ENCODE assay signal across 8 cellular contexts in the genomic region with DNA sequence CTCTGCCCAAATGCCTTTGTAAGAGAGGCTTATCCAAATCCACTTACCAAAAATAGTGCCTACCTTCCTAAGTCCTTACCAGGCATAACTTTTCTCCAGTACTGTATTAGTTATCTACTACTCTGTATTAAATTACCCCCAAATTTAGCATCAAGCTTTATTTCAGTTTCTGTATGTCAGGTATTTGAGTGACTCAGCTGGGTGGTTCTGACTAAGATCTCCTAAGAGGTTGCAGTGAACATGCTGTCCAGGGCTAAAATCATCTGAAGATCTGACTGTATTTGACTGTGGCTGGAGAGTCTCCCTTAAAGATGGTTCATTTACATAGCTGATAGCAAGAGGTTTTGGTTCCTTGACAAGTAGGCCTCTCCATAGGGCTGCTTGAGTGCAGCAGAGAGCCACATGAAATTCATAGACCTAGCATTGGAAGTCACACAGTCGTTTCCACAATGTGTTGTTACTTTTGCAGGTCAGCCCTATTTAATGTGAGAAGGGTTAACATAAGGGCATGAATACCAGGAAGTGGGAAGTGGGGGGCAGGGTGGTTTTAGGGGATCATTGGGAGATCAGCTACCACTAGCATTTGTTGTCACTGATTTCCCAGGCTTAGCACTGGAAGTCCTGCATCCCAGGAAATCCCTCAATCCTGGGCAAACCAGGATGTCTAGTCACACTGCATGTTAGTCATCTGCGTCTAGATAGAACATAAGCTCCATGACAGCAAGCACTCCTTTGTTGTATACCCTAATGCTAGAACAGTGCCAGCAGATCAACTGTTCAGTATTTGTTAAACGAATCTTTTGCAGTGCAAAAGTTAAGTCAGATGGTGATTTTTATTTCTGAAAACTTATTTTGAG. TPM values are rescaled to one million over a fixed set of nuclear protein-coding genes. Genes with fewer than 3 reads are reported as not detected.
DNase-seq lines count a peak whose midpoint lies in the region; ATAC-seq, FAIRE-seq and TF ChIP-seq lines count a peak whose summit lies in the region.

No MANE protein-coding gene starts in this region.

- peak; percentile 79 to 83 for ATAC-seq in activated CD4-positive, CD25-positive, alpha-beta regulatory T cell treated with anti-CD3 and anti-CD28 coated beads, Interleukin-2, amount 50 U/mL, for 24 hours
- ATAC-seq in HG02623 (IDR thresholded peaks at IDR 0.05; ENCODE audit: unreplicated experiment) (peak; percentile 74), pancreas (no peak)

- H3K4me3 ChIP-seq in NB4 (ENCODE audit: low read depth, low read length) = no peak overlapping the region
- peak overlapping the region; percentile 51 for H3K4me3 ChIP-seq in endocrine pancreas (ENCODE audit: control insufficient read depth, insufficient read depth, low read length)
- peak overlapping the region in 2 of 4 donors; percentile 69 to 89 for H3K4me3 ChIP-seq in pancreas

- DNase-seq in activated CD4-positive, CD25-positive, alpha-beta regulatory T cell (lab: John Stamatoyannopoulos, UW) = no peak
- DNase-seq in NB4 (ENCODE audit: low read depth) (peak; percentile 16), pancreas (no peak), GM12892 (ENCODE audit: insufficient read length) (no peak), medulla oblongata (ENCODE audit: extremely low spot score) (no peak)

- WGBS in pancreas, 2 donors = 34 to 35% methylated on average over 3 of the region's 3 CpGs

- TF ChIP-seq POLR2A in NB4 (IDR thresholded peaks at IDR 0.05; ENCODE audit: extremely low read depth, insufficient read length) (no peak), GM12892 (IDR thresholded peaks at IDR 0.05; ENCODE audit: low read depth, low read length) (no peak; the same call in 1 of the 2 replicates)

- no peaks in the 10 kb centered on the region for H3K36me3 ChIP-seq in endocrine pancreas (ENCODE audit: control insufficient read depth, insufficient read depth, low read length)
- H3K36me3 ChIP-seq in pancreas = peaks cover 0 to 9% (median under 1%) of the 10 kb centered on the region in 3 donors

- no peak for FAIRE-seq in pancreas (lab: Jason Lieb, UNC)
- no peak for FAIRE-seq in GM12892 (lab: Jason Lieb, UNC)

- H3K27ac ChIP-seq in pancreas = peak overlapping the region; percentile 18 to 92 (median 87)

- H3K27me3 ChIP-seq in endocrine pancreas (ENCODE audit: control insufficient read depth, insufficient read depth, low read length) (no peaks in the 10 kb centered on the region), pancreas (no peaks in the 10 kb centered on the region)

- intact Hi-C loops in pancreas (cut with DNase I) = no loop called here

- H3K9me3 ChIP-seq in endocrine pancreas (ENCODE audit: control insufficient read depth, low read length) = no peaks in the 10 kb centered on the region
- no peaks in the 10 kb centered on the region for H3K9me3 ChIP-seq in pancreas

- TF ChIP-seq CTCF in NB4 (IDR thresholded peaks at IDR 0.05; ENCODE audit: low read depth, low read length) = no peak
- no peak for TF ChIP-seq CTCF in pancreas (IDR thresholded peaks at IDR 0.05)

- H3K4me1 ChIP-seq in endocrine pancreas (ENCODE audit: control insufficient read depth, insufficient read depth, low read length) (peaks cover 11% of the 10 kb centered on the region), pancreas (peaks cover 16 to 41% (median 27%) of the 10 kb centered on the region in 3 donors)

- peak overlapping the region; percentile 11 for H3K9ac ChIP-seq in endocrine pancreas (ENCODE audit: control insufficient read depth, insufficient read depth, low read length)

RNA-seq across cellular contexts. Expression of gene ZNF622, which starts 2.0 kb away (rescaled TPM):
- total RNA-seq in pancreas = 10 to 100 TPM; 23.6 to 52.1 (median 33.1) TPM
- polyA plus RNA-seq in pancreas = 10 to 100 TPM; 19.3 to 21.3 TPM
- 16.8 TPM for polyA plus RNA-seq in GM12892 (2012; ENCODE audit: missing spikeins)

Comparison
In these comparisons a context has a peak if more than half of its experiments do, and no peak if none do; other contexts are left out.
1. ATAC-seq: peak in activated CD4-positive, CD25-positive, alpha-beta regulatory T cell treated with anti-CD3 and anti-CD28 coated beads, Interleukin-2, amount 50 U/mL, for 24 hours (2 of 2) and HG02623 (single experiment); none in pancreas (0 of 4).